22 cellular contexts compared by ENCODE assay signal in the genomic region with DNA sequence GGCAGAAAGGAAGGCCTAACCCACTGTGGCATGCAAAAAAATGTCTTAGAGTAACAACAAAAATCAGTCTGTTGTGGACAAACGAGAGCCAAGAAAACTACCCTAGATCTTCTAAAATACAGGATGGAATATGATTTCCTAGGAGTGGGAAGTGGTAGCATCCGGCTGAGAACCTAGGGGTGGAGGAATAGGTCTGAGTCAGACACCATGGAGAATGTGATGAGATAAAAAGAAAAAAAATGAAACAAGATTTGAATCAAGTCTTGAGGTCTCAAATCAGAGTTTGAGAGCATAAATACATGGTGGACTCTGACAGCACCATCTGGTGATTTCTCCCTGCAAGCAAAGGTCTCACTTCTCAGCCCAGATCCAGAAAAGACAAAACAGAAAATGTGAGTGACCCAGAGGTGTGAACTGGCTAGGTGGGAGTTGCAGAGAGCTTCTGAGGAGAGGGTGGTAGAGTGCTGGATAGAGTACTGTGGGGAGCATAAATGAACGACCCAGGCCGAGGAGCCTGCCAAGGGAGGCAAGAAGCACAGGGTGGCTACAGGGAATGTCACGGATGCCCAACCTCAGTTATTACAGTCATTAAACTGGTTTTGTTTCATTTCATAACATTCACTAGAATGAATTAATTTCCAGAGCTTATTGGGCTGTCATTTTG. TPM values are rescaled to one million over a fixed set of nuclear protein-coding genes. Genes with fewer than 3 reads are reported as not detected.
DNase-seq lines count a peak whose midpoint lies in the region; ATAC-seq, FAIRE-seq and TF ChIP-seq lines count a peak whose summit lies in the region.
"Had no signal": no experiment of that assay in that cellular context is flagged by ENCODE, and none has a peak within 500 bp of the region (broad histone marks: within the 10 kb centered on the region; RNA-seq: fewer than 3 reads in every experiment).

No MANE protein-coding gene starts in this region.

- H3K4me3 Mint-ChIP-seq in T-helper 17 cell = no peak overlapping the region
- H3K4me3 Mint-ChIP-seq: activated CD4-positive, alpha-beta memory T cell treated with anti-CD3 and anti-CD28 coated beads, Interleukin-2, amount 10 ng/mL, durations not matched to agents 7 days and 5 days; neural crest cell; stimulated activated naive CD8-positive, alpha-beta T cell treated with anti-CD3 and anti-CD28 coated beads, Interleukin-15, amount 100 ng/mL, for 72 hours had no signal

- H3K9me3 ChIP-seq in endothelial cell of umbilical vein (replicated peaks; ENCODE audit: control insufficient read depth, insufficient read depth, low read length) = no peaks in the 10 kb centered on the region
- no peaks in the 10 kb centered on the region for H3K9me3 ChIP-seq in skeletal muscle satellite cell (replicated peaks; ENCODE audit: low read length)
- H3K9me3 ChIP-seq in T-helper 17 cell (ENCODE audit: control insufficient read depth, low read length, poor library complexity, severe bottlenecking) = no peaks in the 10 kb centered on the region
- H3K9me3 ChIP-seq: left lung, transverse colon had no signal

- H3K9ac ChIP-seq in endothelial cell of umbilical vein (replicated peaks; ENCODE audit: extremely low read depth, insufficient read depth, low read length) (peak overlapping the region; percentile 99), skeletal muscle satellite cell (ENCODE audit: low read depth, low read length) (peak overlapping the region; percentile 22)

- POLR2A ChIA-PET in endothelial cell of umbilical vein (lab: Charles Lee) = interaction anchor here (2.6 kb wide), 1 partner anchor 42 kb away, joined by 23 read pairs; no protein-coding TSS in a partner anchor

- H3K4me1 Mint-ChIP-seq in T-helper 17 cell = no peaks in the 10 kb centered on the region
- H3K4me1 Mint-ChIP-seq: activated CD4-positive, alpha-beta memory T cell treated with anti-CD3 and anti-CD28 coated beads, Interleukin-2, amount 10 ng/mL, durations not matched to agents 7 days and 5 days; stimulated activated naive CD8-positive, alpha-beta T cell treated with anti-CD3 and anti-CD28 coated beads, Interleukin-15, amount 100 ng/mL, for 72 hours had no signal

- no peak overlapping the region for H3K27ac Mint-ChIP-seq in T-helper 17 cell
- H3K27ac Mint-ChIP-seq: activated CD4-positive, alpha-beta memory T cell treated with anti-CD3 and anti-CD28 coated beads, Interleukin-2, amount 10 ng/mL, durations not matched to agents 7 days and 5 days; stimulated activated naive CD8-positive, alpha-beta T cell treated with anti-CD3 and anti-CD28 coated beads, Interleukin-15, amount 100 ng/mL, for 72 hours had no signal

- H3K4me3 ChIP-seq in endothelial cell of umbilical vein (replicated peaks in 1 of 3; ENCODE audit: insufficient read depth in 1 of 3, low read depth in 1 of 3, low read length in 3 of 3) (peak overlapping the region in 2 of 3 experiments; percentile 86 to 96), skeletal muscle satellite cell (ENCODE audit: low read length) (peak overlapping the region; percentile 51)
- H3K4me3 ChIP-seq: left lung, smooth muscle cell, transverse colon had no signal

- H2AFZ ChIP-seq in endothelial cell of umbilical vein (ENCODE audit: low read depth, low read length) = no peak overlapping the region

- peak; percentile 75 for DNase-seq in ELR (ENCODE audit: low read depth)
- peak; percentile 19 for DNase-seq in RKO (ENCODE audit: low spot score)
- DNase-seq in endothelial cell of umbilical vein (ENCODE audit: low read depth, low spot score) = peak; percentile 58
- DNase-seq in glomerular visceral epithelial cell (ENCODE audit: extremely low spot score) = no peak
- DNase-seq in T-helper 17 cell = no peak
- DNase-seq: activated CD4-positive, alpha-beta memory T cell treated with anti-CD3 and anti-CD28 coated beads, Interleukin-2, amount 10 ng/mL, durations not matched to agents 7 days and 5 days; activated gamma-delta T cell treated with Interleukin-2 at 50 U/mL for 16 hours; amniotic stem cell; central memory CD4-positive, alpha-beta T cell; KG1; left lung; NCI-H187 treated with DMSO at 0.1 percent for 48 hours; NCI-H446 treated with DMSO at 0.1 percent for 48 hours; stimulated activated CD4-positive, alpha-beta T cell treated with anti-CD3 and anti-CD28 coated beads, Interleukin-2, amount 100 ng/mL, for 48 hours; stimulated activated naive CD8-positive, alpha-beta T cell treated with anti-CD3 and anti-CD28 coated beads, Interleukin-15, amount 100 ng/mL, for 72 hours; transverse colon had no signal

- H3K4me1 ChIP-seq in endothelial cell of umbilical vein (ENCODE audit: control insufficient read depth, extremely low read depth, insufficient read depth, low read length) (peaks cover 74% of the 10 kb centered on the region), skeletal muscle satellite cell (ENCODE audit: control insufficient read depth, insufficient read depth, low read length) (peaks cover 65% of the 10 kb centered on the region)

- no peaks in the 10 kb centered on the region for H4K20me1 ChIP-seq in endothelial cell of umbilical vein (replicated peaks; ENCODE audit: control insufficient read depth, extremely low read depth, insufficient read depth, low read length)

- peak overlapping the region; percentile 100 for H3K27ac ChIP-seq in endothelial cell of umbilical vein (ENCODE audit: insufficient read depth, low read depth, low read length)
- H3K27ac ChIP-seq: left lung, transverse colon had no signal

- BruUV-seq in endothelial cell of umbilical vein (replicated peaks; lab: Mats Ljungman, UMichigan) = no TSS peak

- dilution Hi-C loops in endothelial cell of umbilical vein (cut with MboI; ENCODE audit: extremely low pct_ligation_motif_present, low sequenced_read_pairs) = no loop called here

- no peaks in the 10 kb centered on the region for H3K9me1 ChIP-seq in endothelial cell of umbilical vein (replicated peaks; ENCODE audit: control insufficient read depth, extremely low read depth, insufficient read depth, low read length)

- peaks cover 11% of the 10 kb centered on the region for H3K27me3 Mint-ChIP-seq in T-helper 17 cell
- H3K27me3 Mint-ChIP-seq: activated CD4-positive, alpha-beta memory T cell treated with anti-CD3 and anti-CD28 coated beads, Interleukin-2, amount 10 ng/mL, durations not matched to agents 7 days and 5 days; stimulated activated naive CD8-positive, alpha-beta T cell treated with anti-CD3 and anti-CD28 coated beads, Interleukin-15, amount 100 ng/mL, for 72 hours had no signal

- no peak for FAIRE-seq in endothelial cell of umbilical vein (lab: Jason Lieb, UNC)
- FAIRE-seq: RCC 7860 had no signal

- intact Hi-C loops in endothelial cell of umbilical vein (cut with micrococcal nuclease) = loop anchor here (1.0 to 5.0 kb wide), 5 partner anchors 248 to 978 kb away; partner anchors contain the start of genes CCNL1 and SHOX2

- CTCF ChIA-PET in endothelial cell of umbilical vein (lab: Charles Lee) = interaction anchor here (1.0 to 7.3 kb wide), 10 partner anchors 8 to 329 kb away, joined by 3 to 457 read pairs (median 16); no protein-coding TSS in a partner anchor

- no peak for ATAC-seq in GM18502 (IDR thresholded peaks at IDR 0.05; ENCODE audit: poor library complexity, unreplicated experiment)
- no peak for ATAC-seq in T-helper 17 cell
- ATAC-seq in HG03175 (IDR thresholded peaks at IDR 0.05; ENCODE audit: unreplicated experiment) = no peak
- ATAC-seq: left lung had no signal

- H3K4me2 ChIP-seq in endothelial cell of umbilical vein (ENCODE audit: insufficient read depth, low read length) = peak overlapping the region; percentile 97
- peak overlapping the region; percentile 65 for H3K4me2 ChIP-seq in skeletal muscle satellite cell (ENCODE audit: low read length)
- H3K4me2 ChIP-seq: smooth muscle cell had no signal

- H3K36me3 ChIP-seq in endothelial cell of umbilical vein (ENCODE audit: control insufficient read depth in 2 of 2, extremely low read depth in 1 of 2, insufficient read depth in 2 of 2, low read length in 2 of 2) = no peaks in the 10 kb centered on the region
- no peaks in the 10 kb centered on the region for H3K36me3 ChIP-seq in skeletal muscle satellite cell (ENCODE audit: insufficient read depth, low read length)
- H3K36me3 ChIP-seq: left lung, transverse colon had no signal

- no peaks in the 10 kb centered on the region for H3K36me3 Mint-ChIP-seq in T-helper 17 cell (ENCODE audit: low read depth)

- H3K79me2 ChIP-seq in endothelial cell of umbilical vein (ENCODE audit: control insufficient read depth, insufficient read depth, low read length) = peaks cover 72% of the 10 kb centered on the region

- H3K27me3 ChIP-seq in endothelial cell of umbilical vein (ENCODE audit: control insufficient read depth in 2 of 2, insufficient read depth in 2 of 2, low read length in 2 of 2) (no peaks in the 10 kb centered on the region), skeletal muscle satellite cell (ENCODE audit: control insufficient read depth, insufficient read depth, low read length) (no peaks in the 10 kb centered on the region)
- H3K27me3 ChIP-seq: left lung, transverse colon had no signal

- TF ChIP-seq POLR2A in endothelial cell of umbilical vein (IDR thresholded peaks at IDR 0.05; ENCODE audit: low read depth, low read length) = no peak

- TF ChIP-seq CTCF in endothelial cell of umbilical vein (IDR thresholded peaks at IDR 0.05; ENCODE audit: extremely low read depth in 1 of 2, insufficient read depth in 1 of 2, low read depth in 1 of 2, low read length in 2 of 2) = no peak

TF ChIP-seq in endothelial cell of umbilical vein, 7 proteins besides CTCF, POLR2A, EP300 and RAD21 (continues in another document):
- TF ChIP-seq EZH2 (IDR thresholded peaks at IDR 0.05; ENCODE audit: borderline replicate concordance, low read depth, low read length, severe bottlenecking) = no peak
- no peak for TF ChIP-seq MAX (IDR thresholded peaks at IDR 0.05; ENCODE audit: insufficient read depth, insufficient read length)
- TF ChIP-seq MYC (IDR thresholded peaks at IDR 0.05; ENCODE audit: low read depth, low read length) = no peak
- peak; percentile 51 for TF ChIP-seq FOS (IDR thresholded peaks at IDR 0.05; ENCODE audit: borderline replicate concordance, insufficient read depth, low read length)
- peak; percentile 8 for TF ChIP-seq JUN (IDR thresholded peaks at IDR 0.05; ENCODE audit: borderline replicate concordance, insufficient read depth, insufficient read length, low read depth)

RNA-seq across cellular contexts. Expression of gene VEPH1, which starts 27.6 kb away (rescaled TPM):
- total RNA-seq in endothelial cell of umbilical vein (136 and 142 TPM in 2 replicates), T-helper 17 cell (1 to 10 TPM in 1 of 2 donors, under 1 TPM in 1; 0.15 to 3.9 TPM)
- 36.7 and 42.9 TPM in 2 replicates for polyA plus RNA-seq in endothelial cell of umbilical vein
- polyA plus RNA-seq in endothelial cell of umbilical vein (2011; cell fraction: cytosol; rRNA removed) = 58.8 and 61.9 TPM in 2 replicates
- polyA plus RNA-seq in endothelial cell of umbilical vein (2011; cell fraction: nucleus; rRNA removed) = 103 and 121 TPM in 2 replicates
- 116 and 257 TPM in 2 replicates for polyA plus RNA-seq in endothelial cell of umbilical vein (2012)
- polyA minus RNA-seq in endothelial cell of umbilical vein = 178 and 183 TPM in 2 replicates
- 6.1 TPM for polyA minus RNA-seq in endothelial cell of umbilical vein (2011; cell fraction: cytosol; rRNA and poly(A)+ RNA removed)
- 416 and 737 TPM in 2 replicates for polyA minus RNA-seq in endothelial cell of umbilical vein (2011; cell fraction: nucleus; rRNA and poly(A)+ RNA removed)
- 76.0 and 80.6 TPM in 2 replicates for total RNA-seq in skeletal muscle satellite cell (2012; rRNA removed)
- total RNA-seq: activated CD4-positive, alpha-beta memory T cell treated with anti-CD3 and anti-CD28 coated beads, Interleukin-2, amount 10 ng/mL, durations not matched to agents 7 days and 5 days had no signal

Comparison
In these comparisons a context has a peak if more than half of its experiments do, and no peak if none do; other contexts are left out.
1. DNase-seq: peak in ELR (single experiment), RKO (single experiment) and endothelial cell of umbilical vein (single experiment); none in glomerular visceral epithelial cell (single experiment) and T-helper 17 cell (0 of 3).
2. RNA of gene VEPH1, which starts 27.6 kb away (total RNA-seq): 136 to 142 TPM in endothelial cell of umbilical vein; 0.15 to 3.9 TPM in T-helper 17 cell; every median in the first group is over 10 times any median in the second.